ENCODE assay signal across 1 cellular context in the genomic region with DNA sequence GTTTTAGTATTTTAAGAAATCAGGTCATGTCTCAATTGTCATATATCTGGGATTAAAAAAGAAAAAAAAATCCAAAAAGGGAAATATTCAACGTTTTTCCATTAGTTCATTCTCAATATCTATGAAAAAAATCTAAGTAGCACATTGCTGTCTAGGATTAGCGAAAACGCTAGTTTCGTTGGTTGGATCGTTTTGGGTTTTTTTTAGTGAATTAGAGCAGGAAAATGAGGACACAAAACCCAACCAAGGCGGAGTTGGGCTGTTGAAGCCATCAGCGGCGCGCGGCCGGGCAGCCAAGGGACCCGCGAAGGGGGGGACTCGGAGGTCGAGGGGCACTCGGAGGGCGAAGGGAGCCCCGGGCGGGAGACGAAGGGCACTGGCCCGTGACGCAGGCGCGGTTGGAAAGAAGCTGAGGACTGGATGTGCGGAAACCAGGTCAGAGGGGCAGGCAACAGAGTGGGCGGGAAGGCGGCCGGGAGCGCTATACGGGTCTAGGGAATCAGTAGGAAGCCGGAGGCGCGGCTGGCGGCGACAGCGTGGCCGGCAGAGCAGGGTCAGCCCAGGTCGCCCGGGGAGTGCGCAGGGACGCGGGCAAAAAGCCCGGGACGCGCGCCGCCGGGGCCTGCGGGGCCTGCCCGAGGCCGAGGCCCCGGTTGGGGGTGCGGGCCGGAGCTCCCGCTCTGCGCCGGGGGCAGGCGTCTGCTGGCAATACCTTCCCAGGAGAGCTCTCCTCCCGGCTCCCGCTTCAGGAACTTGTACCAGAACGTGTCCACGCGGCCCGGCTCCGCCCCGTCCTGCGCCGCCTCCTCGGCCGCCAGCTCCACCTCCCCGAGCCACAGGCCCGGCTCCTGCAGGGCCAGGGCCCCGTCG.
A peak's percentile ranks its signal among the peaks of the same experiment; 100 is the strongest.
TF ChIP-seq lines count a peak whose summit lies in the region.

No MANE protein-coding gene starts in this region.

TF ChIP-seq in HepG2, 621 proteins besides CTCF, POLR2A, EP300 and RAD21 (continued from another document and continues in another):
- TF ChIP-seq, protein P1, sequence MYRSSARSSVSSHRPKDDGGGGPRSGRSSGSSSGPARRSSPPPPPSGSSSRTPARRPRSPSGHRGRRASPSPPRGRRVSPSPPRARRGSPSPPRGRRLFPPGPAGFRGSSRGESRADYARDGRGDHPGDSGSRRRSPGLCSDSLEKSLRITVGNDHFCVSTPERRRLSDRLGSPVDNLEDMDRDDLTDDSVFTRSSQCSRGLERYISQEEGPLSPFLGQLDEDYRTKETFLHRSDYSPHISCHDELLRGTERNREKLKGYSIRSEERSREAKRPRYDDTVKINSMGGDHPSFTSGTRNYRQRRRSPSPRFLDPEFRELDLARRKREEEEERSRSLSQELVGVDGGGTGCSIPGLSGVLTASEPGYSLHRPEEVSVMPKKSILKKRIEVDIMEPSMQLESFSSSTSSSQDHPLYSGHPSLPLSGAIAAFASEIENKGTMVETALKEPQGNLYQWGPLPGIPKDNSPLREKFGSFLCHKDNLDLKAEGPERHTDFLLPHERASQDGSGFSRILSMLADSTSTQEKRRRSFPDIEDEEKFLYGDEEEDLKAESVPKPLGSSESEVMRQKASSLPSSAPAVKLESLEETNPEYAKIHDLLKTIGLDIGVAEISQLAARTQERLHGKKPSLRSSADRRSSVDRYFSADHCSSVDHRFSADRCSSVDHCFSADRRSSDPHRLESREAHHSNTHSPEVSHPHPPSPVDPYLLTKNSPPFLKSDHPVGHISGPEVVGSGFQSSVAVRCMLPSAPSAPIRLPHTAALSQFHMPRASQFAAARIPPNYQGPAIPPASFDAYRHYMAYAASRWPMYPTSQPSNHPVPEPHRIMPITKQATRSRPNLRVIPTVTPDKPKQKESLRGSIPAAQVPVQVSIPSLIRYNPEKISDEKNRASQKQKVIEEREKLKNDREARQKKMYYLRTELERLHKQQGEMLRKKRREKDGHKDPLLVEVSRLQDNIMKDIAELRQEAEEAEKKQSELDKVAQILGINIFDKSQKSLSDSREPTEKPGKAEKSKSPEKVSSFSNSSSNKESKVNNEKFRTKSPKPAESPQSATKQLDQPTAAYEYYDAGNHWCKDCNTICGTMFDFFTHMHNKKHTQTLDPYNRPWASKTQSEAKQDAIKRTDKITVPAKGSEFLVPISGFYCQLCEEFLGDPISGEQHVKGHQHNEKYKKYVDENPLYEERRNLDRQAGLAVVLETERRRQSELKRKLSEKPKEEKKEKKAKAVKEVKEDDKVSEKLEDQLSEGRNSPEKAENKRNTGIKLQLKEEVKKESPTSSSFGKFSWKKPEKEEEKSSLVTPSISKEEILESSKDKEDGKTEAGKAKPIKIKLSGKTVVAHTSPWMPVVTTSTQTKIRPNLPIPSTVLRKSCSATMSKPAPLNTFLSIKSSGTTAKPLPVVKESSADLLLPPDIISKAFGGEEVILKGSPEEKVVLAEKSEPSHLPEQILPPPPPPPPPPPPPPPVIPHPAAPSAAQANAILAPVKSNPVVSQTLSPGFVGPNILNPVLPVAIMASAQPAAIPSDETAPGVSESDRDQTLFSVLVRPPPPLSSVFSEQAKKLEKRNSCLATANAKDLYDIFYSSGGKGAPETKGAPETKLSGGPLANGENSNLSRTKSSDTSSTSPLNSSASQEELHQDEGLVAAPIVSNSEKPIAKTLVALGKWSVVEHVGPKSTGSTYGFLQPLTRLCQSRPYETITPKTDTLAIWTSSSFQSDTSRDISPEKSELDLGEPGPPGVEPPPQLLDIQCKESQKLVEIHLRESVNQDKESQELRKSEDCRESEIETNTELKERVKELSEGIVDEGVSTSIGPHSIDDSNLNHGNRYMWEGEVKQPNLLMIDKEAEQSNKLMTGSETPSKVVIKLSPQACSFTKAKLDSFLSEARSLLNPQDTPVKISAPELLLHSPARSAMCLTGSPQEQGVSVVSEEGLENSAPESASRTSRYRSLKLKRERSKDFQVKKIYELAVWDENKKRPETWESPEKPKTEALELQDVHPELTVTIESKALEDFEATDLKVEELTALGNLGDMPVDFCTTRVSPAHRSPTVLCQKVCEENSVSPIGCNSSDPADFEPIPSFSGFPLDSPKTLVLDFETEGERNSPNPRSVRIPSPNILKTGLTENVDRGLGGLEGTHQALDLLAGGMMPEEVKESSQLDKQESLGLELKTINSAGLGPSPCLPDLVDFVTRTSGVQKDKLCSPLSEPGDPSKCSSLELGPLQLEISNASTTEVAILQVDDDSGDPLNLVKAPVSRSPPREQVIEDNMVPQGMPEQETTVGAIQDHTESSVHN (CRISPR knock-in tag; IDR thresholded peaks at IDR 0.05) = no peak
- TF ChIP-seq SCMH1 (CRISPR knock-in tag; IDR thresholded peaks at IDR 0.05; ENCODE audit: borderline replicate concordance) (no peak), ZNF781 (CRISPR knock-in tag; IDR thresholded peaks at IDR 0.05; ENCODE audit: borderline replicate concordance, not compliant biosample characterization) (peak; percentile 89), ZNF615 (CRISPR knock-in tag; IDR thresholded peaks at IDR 0.05; ENCODE audit: borderline replicate concordance) (peak; percentile 84; the same call in 1 of the 2 replicates), SMC3 (IDR thresholded peaks at IDR 0.05; ENCODE audit: low read length) (no peak), NCOR1 (IDR thresholded peaks at IDR 0.05; ENCODE audit: borderline replicate concordance, low read length) (no peak), ZNF296 (CRISPR knock-in tag; conservative IDR thresholded peaks at IDR 0.05) (no peak), CEBPB (IDR thresholded peaks at IDR 0.05; ENCODE audit: borderline replicate concordance, low read depth, low read length) (no peak), POLR2G (IDR thresholded peaks at IDR 0.05; ENCODE audit: low read depth, low read length) (peak; percentile 86), NRL (CRISPR knock-in tag; IDR thresholded peaks at IDR 0.05; ENCODE audit: borderline replicate concordance) (peak; percentile 89), MIXL1 (CRISPR knock-in tag; IDR thresholded peaks at IDR 0.05) (no peak), IRX3 (CRISPR knock-in tag; IDR thresholded peaks at IDR 0.05; ENCODE audit: borderline replicate concordance, low read depth) (peak; percentile 73; the same call in 1 of the 2 replicates), GPBP1L1 (CRISPR knock-in tag; IDR thresholded peaks at IDR 0.05) (no peak), EEA1 (CRISPR knock-in tag; IDR thresholded peaks at IDR 0.05; ENCODE audit: borderline replicate concordance) (peak; percentile 66; the same call in 1 of the 2 replicates), ZNF816 (CRISPR knock-in tag; IDR thresholded peaks at IDR 0.05; ENCODE audit: borderline replicate concordance) (no peak; the same call in 1 of the 2 replicates), MAFF (IDR thresholded peaks at IDR 0.05; ENCODE audit: low read depth, low read length) (no peak), ZSCAN29 (CRISPR knock-in tag; conservative IDR thresholded peaks at IDR 0.05) (peak; percentile 97), JARID2 (CRISPR knock-in tag; IDR thresholded peaks at IDR 0.05; ENCODE audit: insufficient replicate concordance) (no peak), ZMYM4 (CRISPR knock-in tag; IDR thresholded peaks at IDR 0.05) (peak; percentile 96), PITX1 (CRISPR knock-in tag; IDR thresholded peaks at IDR 0.05) (peak; percentile 58; the same call in 1 of the 2 replicates), DPF2 (CRISPR knock-in tag; IDR thresholded peaks at IDR 0.05; ENCODE audit: borderline replicate concordance, low read depth) (no peak), ZNF382 (CRISPR knock-in tag; IDR thresholded peaks at IDR 0.05; ENCODE audit: borderline replicate concordance) (no peak), ZNF205 (CRISPR knock-in tag; IDR thresholded peaks at IDR 0.05) (peak; percentile 82), KMT2B (CRISPR knock-in tag; IDR thresholded peaks at IDR 0.05) (peak; percentile 98), ZNF788 (CRISPR knock-in tag; IDR thresholded peaks at IDR 0.05; ENCODE audit: borderline replicate concordance) (peak; percentile 95), ZNF510 (CRISPR knock-in tag; IDR thresholded peaks at IDR 0.05; ENCODE audit: low read depth) (peak; percentile 83; the same call in 1 of the 2 replicates), CCDC6 (CRISPR knock-in tag; IDR thresholded peaks at IDR 0.05) (peak; percentile 66), HHEX (CRISPR knock-in tag; IDR thresholded peaks at IDR 0.05) (peak; percentile 41; the same call in 1 of the 2 replicates), HOXA7 (CRISPR knock-in tag; IDR thresholded peaks at IDR 0.05) (no peak), CBFB (CRISPR knock-in tag; IDR thresholded peaks at IDR 0.05) (peak; percentile 91), AKAP8 (CRISPR knock-in tag; IDR thresholded peaks at IDR 0.05) (no peak), FOXM1 (CRISPR knock-in tag; IDR thresholded peaks at IDR 0.05) (no peak), ZBTB14 (CRISPR knock-in tag; IDR thresholded peaks at IDR 0.05) (peak; percentile 80), NFYC (CRISPR knock-in tag; IDR thresholded peaks at IDR 0.05) (peak; percentile 48; the same call in 1 of the 2 replicates), FOXJ3 (CRISPR knock-in tag; IDR thresholded peaks at IDR 0.05; ENCODE audit: borderline replicate concordance) (peak; percentile 65; the same call in 1 of the 2 replicates), FIP1L1 (IDR thresholded peaks at IDR 0.05; ENCODE audit: borderline replicate concordance, insufficient read depth, low read depth, low read length) (no peak), ATF7-NPFF (CRISPR knock-in tag; IDR thresholded peaks at IDR 0.05; ENCODE audit: low read depth) (peak; percentile 92), DNMT1 (CRISPR knock-in tag; IDR thresholded peaks at IDR 0.05) (no peak), NFRKB (IDR thresholded peaks at IDR 0.05) (no peak), ZNF792 (CRISPR knock-in tag; IDR thresholded peaks at IDR 0.05) (peak; percentile 81; the same call in 1 of the 2 replicates), ZFX (CRISPR knock-in tag; IDR thresholded peaks at IDR 0.05; ENCODE audit: low read depth) (peak; percentile 95), SNAPC2 (CRISPR knock-in tag; IDR thresholded peaks at IDR 0.05) (peak; percentile 46)
- TF ChIP-seq, protein P2, sequence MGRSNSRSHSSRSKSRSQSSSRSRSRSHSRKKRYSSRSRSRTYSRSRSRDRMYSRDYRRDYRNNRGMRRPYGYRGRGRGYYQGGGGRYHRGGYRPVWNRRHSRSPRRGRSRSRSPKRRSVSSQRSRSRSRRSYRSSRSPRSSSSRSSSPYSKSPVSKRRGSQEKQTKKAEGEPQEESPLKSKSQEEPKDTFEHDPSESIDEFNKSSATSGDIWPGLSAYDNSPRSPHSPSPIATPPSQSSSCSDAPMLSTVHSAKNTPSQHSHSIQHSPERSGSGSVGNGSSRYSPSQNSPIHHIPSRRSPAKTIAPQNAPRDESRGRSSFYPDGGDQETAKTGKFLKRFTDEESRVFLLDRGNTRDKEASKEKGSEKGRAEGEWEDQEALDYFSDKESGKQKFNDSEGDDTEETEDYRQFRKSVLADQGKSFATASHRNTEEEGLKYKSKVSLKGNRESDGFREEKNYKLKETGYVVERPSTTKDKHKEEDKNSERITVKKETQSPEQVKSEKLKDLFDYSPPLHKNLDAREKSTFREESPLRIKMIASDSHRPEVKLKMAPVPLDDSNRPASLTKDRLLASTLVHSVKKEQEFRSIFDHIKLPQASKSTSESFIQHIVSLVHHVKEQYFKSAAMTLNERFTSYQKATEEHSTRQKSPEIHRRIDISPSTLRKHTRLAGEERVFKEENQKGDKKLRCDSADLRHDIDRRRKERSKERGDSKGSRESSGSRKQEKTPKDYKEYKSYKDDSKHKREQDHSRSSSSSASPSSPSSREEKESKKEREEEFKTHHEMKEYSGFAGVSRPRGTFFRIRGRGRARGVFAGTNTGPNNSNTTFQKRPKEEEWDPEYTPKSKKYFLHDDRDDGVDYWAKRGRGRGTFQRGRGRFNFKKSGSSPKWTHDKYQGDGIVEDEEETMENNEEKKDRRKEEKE (IDR thresholded peaks at IDR 0.05) = no peak
- TF ChIP-seq, protein P3, sequence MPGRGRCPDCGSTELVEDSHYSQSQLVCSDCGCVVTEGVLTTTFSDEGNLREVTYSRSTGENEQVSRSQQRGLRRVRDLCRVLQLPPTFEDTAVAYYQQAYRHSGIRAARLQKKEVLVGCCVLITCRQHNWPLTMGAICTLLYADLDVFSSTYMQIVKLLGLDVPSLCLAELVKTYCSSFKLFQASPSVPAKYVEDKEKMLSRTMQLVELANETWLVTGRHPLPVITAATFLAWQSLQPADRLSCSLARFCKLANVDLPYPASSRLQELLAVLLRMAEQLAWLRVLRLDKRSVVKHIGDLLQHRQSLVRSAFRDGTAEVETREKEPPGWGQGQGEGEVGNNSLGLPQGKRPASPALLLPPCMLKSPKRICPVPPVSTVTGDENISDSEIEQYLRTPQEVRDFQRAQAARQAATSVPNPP (CRISPR knock-in tag; IDR thresholded peaks at IDR 0.05) = peak; percentile 90
- TF ChIP-seq, protein P4, sequence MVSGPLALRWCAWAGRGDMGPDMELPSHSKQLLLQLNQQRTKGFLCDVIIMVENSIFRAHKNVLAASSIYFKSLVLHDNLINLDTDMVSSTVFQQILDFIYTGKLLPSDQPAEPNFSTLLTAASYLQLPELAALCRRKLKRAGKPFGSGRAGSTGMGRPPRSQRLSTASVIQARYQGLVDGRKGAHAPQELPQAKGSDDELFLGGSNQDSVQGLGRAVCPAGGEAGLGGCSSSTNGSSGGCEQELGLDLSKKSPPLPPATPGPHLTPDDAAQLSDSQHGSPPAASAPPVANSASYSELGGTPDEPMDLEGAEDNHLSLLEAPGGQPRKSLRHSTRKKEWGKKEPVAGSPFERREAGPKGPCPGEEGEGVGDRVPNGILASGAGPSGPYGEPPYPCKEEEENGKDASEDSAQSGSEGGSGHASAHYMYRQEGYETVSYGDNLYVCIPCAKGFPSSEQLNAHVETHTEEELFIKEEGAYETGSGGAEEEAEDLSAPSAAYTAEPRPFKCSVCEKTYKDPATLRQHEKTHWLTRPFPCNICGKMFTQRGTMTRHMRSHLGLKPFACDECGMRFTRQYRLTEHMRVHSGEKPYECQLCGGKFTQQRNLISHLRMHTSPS (CRISPR knock-in tag; IDR thresholded peaks at IDR 0.05; ENCODE audit: low read depth) = peak; percentile 91
